In the genomic region with DNA sequence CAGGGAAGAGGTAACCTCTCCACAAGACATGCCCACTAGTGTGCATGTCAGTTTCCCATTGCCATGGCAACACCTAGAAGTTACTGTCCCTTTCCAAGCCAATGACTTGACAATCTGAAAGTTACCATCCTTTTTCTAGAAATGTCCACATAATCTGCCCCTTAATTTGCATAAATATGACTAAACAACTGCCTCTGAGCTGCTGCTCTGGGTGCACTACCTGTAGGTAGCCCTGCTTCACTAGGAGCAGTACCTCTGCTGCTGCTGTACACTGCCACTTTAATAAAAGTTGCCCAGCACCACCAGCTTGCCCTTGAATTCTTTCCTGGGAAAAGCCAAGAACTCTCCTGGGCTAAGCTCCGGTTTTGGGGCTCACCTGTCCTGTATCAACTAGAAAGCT, we compare ENCODE assay signal across 34 cellular contexts.
"Had no signal": no experiment of that assay in that cellular context is flagged by ENCODE, and none has a peak within 500 bp of the region (broad histone marks: within the 10 kb centered on the region; RNA-seq: fewer than 3 reads in every experiment).

No MANE protein-coding gene starts in this region.

- H3K4me2 ChIP-seq: PC-9 had no signal

- H3K4me3 ChIP-seq: PC-9 had no signal

- H3K36me3 Mint-ChIP-seq: activated CD8-positive, alpha-beta memory T cell treated with anti-CD3 and anti-CD28 coated beads, Interleukin-2, amount 10 ng/mL, durations not matched to agents 7 days and 5 days; activated naive CD4-positive, alpha-beta T cell treated with anti-CD3 and anti-CD28 coated beads, Interleukin-2, amount 10 ng/mL, durations not matched to agents 7 days and 5 days; activated naive CD8-positive, alpha-beta T cell; brain had no signal

- H3K9me3 Mint-ChIP-seq: activated CD4-positive, alpha-beta memory T cell treated with anti-CD3 and anti-CD28 coated beads, Interleukin-2, amount 10 ng/mL, durations not matched to agents 7 days and 5 days; activated naive CD4-positive, alpha-beta T cell treated with anti-CD3 and anti-CD28 coated beads, Interleukin-2, amount 10 ng/mL, durations not matched to agents 7 days and 5 days had no signal

- DNase-seq: activated CD4-positive, alpha-beta memory T cell treated with anti-CD3 and anti-CD28 coated beads, Interleukin-2, amount 10 ng/mL, durations not matched to agents 7 days and 5 days; activated CD4-positive, alpha-beta T cell treated with anti-CD3 and anti-CD28 coated beads for 1 hour; activated CD4-positive, alpha-beta T cell treated with anti-CD3 and anti-CD28 coated beads for 48 hours; activated CD4-positive, CD25-positive, alpha-beta regulatory T cell; activated CD8-positive, alpha-beta memory T cell treated with anti-CD3 and anti-CD28 coated beads for 24 hours; activated CD8-positive, alpha-beta memory T cell treated with anti-CD3 and anti-CD28 coated beads, Interleukin-2, amount 10 ng/mL, durations not matched to agents 7 days and 5 days; activated CD8-positive, alpha-beta memory T cell treated with anti-CD3 and anti-CD28 coated beads, Interleukin-2, amount 50 U/mL, for 48 hours; activated effector memory CD4-positive, alpha-beta T cell treated with Interleukin-2 at 50 U/mL for 16 hours; activated naive CD4-positive, alpha-beta T cell treated with anti-CD3 and anti-CD28 coated beads, Interleukin-2, amount 10 ng/mL, durations not matched to agents 7 days and 5 days; activated naive CD8-positive, alpha-beta T cell treated with anti-CD3 and anti-CD28 coated beads, Interleukin-2, amount 50 U/mL, for 24 hours; activated T-cell treated with anti-CD3 and anti-CD28 coated beads, Interleukin-2, amount 50 U/mL, for 48 hours; anterior cingulate cortex; caudate nucleus; cerebellar nuclear complex; NCI-H1048; NCI-H1105 treated with DMSO at 0.1 percent for 48 hours; NCI-H1436; NCI-H1694; NCI-H1930; NCI-H2081 treated with DMSO at 0.1 percent for 48 hours; NCI-H226; NCI-H524 treated with DMSO at 0.1 percent for 48 hours; NCI-H748 treated with DMSO at 0.1 percent for 48 hours; PC-9; SIG-M5; T-helper 1 cell; T1000; WERI-Rb-1 had no signal

- H3K27ac Mint-ChIP-seq: activated CD4-positive, alpha-beta memory T cell treated with anti-CD3 and anti-CD28 coated beads, Interleukin-2, amount 10 ng/mL, durations not matched to agents 7 days and 5 days; activated CD8-positive, alpha-beta memory T cell treated with anti-CD3 and anti-CD28 coated beads, Interleukin-2, amount 10 ng/mL, durations not matched to agents 7 days and 5 days; activated naive CD4-positive, alpha-beta T cell treated with anti-CD3 and anti-CD28 coated beads, Interleukin-2, amount 10 ng/mL, durations not matched to agents 7 days and 5 days; activated naive CD8-positive, alpha-beta T cell; activated naive CD8-positive, alpha-beta T cell treated with anti-CD3 and anti-CD28 coated beads, Interleukin-2, amount 50 U/mL, for 24 hours; brain had no signal

- H3K36me3 ChIP-seq: WERI-Rb-1 had no signal

- H3K27ac ChIP-seq: PC-9, RWPE1, WERI-Rb-1 had no signal

- ATAC-seq: activated CD8-positive, alpha-beta memory T cell treated with anti-CD3 and anti-CD28 coated beads, Interleukin-2, amount 10 ng/mL, durations not matched to agents 7 days and 5 days; activated naive CD8-positive, alpha-beta T cell treated with anti-CD3 and anti-CD28 coated beads, Interleukin-2, amount 50 U/mL, for 24 hours; Right ventricle myocardium inferior; SK-N-SH treated with all-trans-retinoic acid at 6 μM for 48 hours had no signal

- FAIRE-seq: RCC 7860 had no signal

- H3K27me3 Mint-ChIP-seq: activated CD4-positive, alpha-beta memory T cell treated with anti-CD3 and anti-CD28 coated beads, Interleukin-2, amount 10 ng/mL, durations not matched to agents 7 days and 5 days; activated CD8-positive, alpha-beta memory T cell treated with anti-CD3 and anti-CD28 coated beads, Interleukin-2, amount 10 ng/mL, durations not matched to agents 7 days and 5 days; activated naive CD4-positive, alpha-beta T cell treated with anti-CD3 and anti-CD28 coated beads, Interleukin-2, amount 10 ng/mL, durations not matched to agents 7 days and 5 days had no signal

- H2AFZ ChIP-seq: PC-9 had no signal

- H3K4me1 Mint-ChIP-seq: activated CD4-positive, alpha-beta memory T cell treated with anti-CD3 and anti-CD28 coated beads, Interleukin-2, amount 10 ng/mL, durations not matched to agents 7 days and 5 days; activated CD8-positive, alpha-beta memory T cell treated with anti-CD3 and anti-CD28 coated beads, Interleukin-2, amount 10 ng/mL, durations not matched to agents 7 days and 5 days; activated naive CD4-positive, alpha-beta T cell treated with anti-CD3 and anti-CD28 coated beads, Interleukin-2, amount 10 ng/mL, durations not matched to agents 7 days and 5 days; activated naive CD8-positive, alpha-beta T cell treated with anti-CD3 and anti-CD28 coated beads, Interleukin-2, amount 50 U/mL, for 24 hours had no signal

- H3K4me3 Mint-ChIP-seq: activated CD4-positive, alpha-beta memory T cell treated with anti-CD3 and anti-CD28 coated beads, Interleukin-2, amount 10 ng/mL, durations not matched to agents 7 days and 5 days; activated CD8-positive, alpha-beta memory T cell treated with anti-CD3 and anti-CD28 coated beads, Interleukin-2, amount 10 ng/mL, durations not matched to agents 7 days and 5 days; activated naive CD4-positive, alpha-beta T cell treated with anti-CD3 and anti-CD28 coated beads, Interleukin-2, amount 10 ng/mL, durations not matched to agents 7 days and 5 days; activated naive CD8-positive, alpha-beta T cell; activated naive CD8-positive, alpha-beta T cell treated with anti-CD3 and anti-CD28 coated beads, Interleukin-2, amount 50 U/mL, for 24 hours; brain had no signal
